Comparison of ENCODE assay signal across 12 cellular contexts in genomic region chr14:101365329-101366158, GRCh38.
A peak's percentile ranks its signal among the peaks of the same experiment; 100 is the strongest.
DNase-seq lines count a peak whose midpoint lies in the region; ATAC-seq and TF ChIP-seq lines count a peak whose summit lies in the region.
"Had no signal": no experiment of that assay in that cellular context is flagged by ENCODE, and none has a peak within 500 bp of the region (broad histone marks: within the 10 kb centered on the region; RNA-seq: fewer than 3 reads in every experiment).

No MANE protein-coding gene starts in this region.

- DNase-seq in AG20443 (ENCODE audit: low spot score): peak; percentile 8
- peak; percentile 77 for DNase-seq in OCI-LY7 (ENCODE audit: low spot score)
- DNase-seq in kidney tubule cell (ENCODE audit: low spot score): peak; percentile 33
- DNase-seq in sigmoid colon: peak; percentile 83
- DNase-seq in cortex of kidney (lab: John Stamatoyannopoulos, UW): no peak
- no peak for DNase-seq in mucosa of gallbladder (ENCODE audit: low spot score)
- DNase-seq: activated CD4-positive, alpha-beta T cell treated with anti-CD3 and anti-CD28 coated beads, Interleukin-2, amount 50 U/mL, for 1 hour; activated effector memory CD4-positive, alpha-beta T cell treated with Interleukin-2 at 50 U/mL for 16 hours; caudate nucleus; T-helper 2 cell had no signal

- H3K27ac ChIP-seq in OCI-LY7 (ENCODE audit: low read depth, low read length, poor library complexity, severe bottlenecking): peak overlapping the region; percentile 70
- peak overlapping the region; percentile 65 to 95 (median 93) for H3K27ac ChIP-seq in sigmoid colon

- H3K9me3 ChIP-seq in OCI-LY7 (ENCODE audit: low read length): no peaks in the 10 kb centered on the region
- no peaks in the 10 kb centered on the region for H3K9me3 ChIP-seq in sigmoid colon

- TF ChIP-seq CTCF in OCI-LY7 (conservative IDR thresholded peaks at IDR 0.05; ENCODE audit: low read length): no peak
- no peak for TF ChIP-seq CTCF in sigmoid colon (IDR thresholded peaks at IDR 0.05)

- no peak for ATAC-seq in HG02759 (IDR thresholded peaks at IDR 0.05; ENCODE audit: unreplicated experiment)
- no peak for ATAC-seq in HG02763 (IDR thresholded peaks at IDR 0.05; ENCODE audit: unreplicated experiment)

- POLR2A ChIA-PET in OCI-LY7 (lab: Charles Lee): interaction anchor here (0.6 to 1.3 kb wide), 5 partner anchors 38 to 1460 kb away, joined by 3 to 5 read pairs (median 3); no protein-coding TSS in a partner anchor

- H4K20me1 ChIP-seq in OCI-LY7 (ENCODE audit: insufficient read depth, low read length): no peaks in the 10 kb centered on the region

- TF ChIP-seq EP300 in sigmoid colon (IDR thresholded peaks at IDR 0.05): peak in 1 of 4 donors; percentile 3

- H3K4me3 ChIP-seq in OCI-LY7 (ENCODE audit: low read depth, low read length, poor library complexity, severe bottlenecking) (peak overlapping the region; percentile 8), sigmoid colon (peak overlapping the region in 3 of 4 donors; percentile 3 to 29 (median 23))

- H3K9me2 ChIP-seq in OCI-LY7 (ENCODE audit: insufficient read depth, low read length): no peaks in the 10 kb centered on the region

- no peaks in the 10 kb centered on the region for H3K79me2 ChIP-seq in OCI-LY7 (ENCODE audit: insufficient read depth, low read depth, low read length)

- BruUV-seq in OCI-LY7 (replicated peaks; lab: Mats Ljungman, UMichigan): no TSS peak

- no peaks in the 10 kb centered on the region for H3K36me3 ChIP-seq in OCI-LY7 (ENCODE audit: insufficient read depth, low read length)
- no peaks in the 10 kb centered on the region for H3K36me3 ChIP-seq in sigmoid colon

- intact Hi-C loops in OCI-LY7 (cut with micrococcal nuclease; ENCODE audit: unreplicated experiment): loop anchor here (10.0 kb wide), 1 partner anchor 199 kb away; the partner anchor contains the start of gene DIO3
- intact Hi-C loops in sigmoid colon (cut with DNase I): loop anchor here (10.0 kb wide), 1 partner anchor 661 kb away; no protein-coding TSS in a partner anchor

- TF ChIP-seq POLR2A in sigmoid colon (IDR thresholded peaks at IDR 0.05): no peak

- no peak overlapping the region for H2AFZ ChIP-seq in OCI-LY7 (ENCODE audit: low read length)

- no peaks in the 10 kb centered on the region for H3K27me3 ChIP-seq in sigmoid colon

- CTCF ChIA-PET in OCI-LY7 (lab: Charles Lee; ENCODE audit: unreplicated experiment): interaction anchor here (0.9 kb wide), 1 partner anchor 82 kb away, joined by 3 read pairs; no protein-coding TSS in a partner anchor

- peak overlapping the region; percentile 51 for H3K4me2 ChIP-seq in OCI-LY7 (ENCODE audit: low read length)

- 85 to 89% methylated on average over 20 of the region's 20 CpGs for WGBS in sigmoid colon, 2 donors

- H3K4me1 ChIP-seq in OCI-LY7 (ENCODE audit: insufficient read depth, low read length, poor library complexity, severe bottlenecking) (peaks cover 78% of the 10 kb centered on the region), sigmoid colon (peaks cover 6 to 58% (median 54%) of the 10 kb centered on the region in 4 donors)

Comparison
In these comparisons a context has a peak if more than half of its experiments do, and no peak if none do; other contexts are left out.
1. DNase-seq: peak in AG20443 (single experiment), OCI-LY7 (single experiment), kidney tubule cell (single experiment) and sigmoid colon (single experiment); none in cortex of kidney (single experiment) and mucosa of gallbladder (single experiment).